In genomic region chr2:188852752-188853151, GRCh38 we compare ENCODE assay signal across 18 cellular contexts.
DNase-seq lines count a peak whose midpoint lies in the region; TF ChIP-seq lines count a peak whose summit lies in the region.
"Had no signal": no experiment of that assay in that cellular context is flagged by ENCODE, and none has a peak within 500 bp of the region (broad histone marks: within the 10 kb centered on the region; RNA-seq: fewer than 3 reads in every experiment).

No MANE protein-coding gene starts in this region.

- no peak overlapping the region for H3K4me3 Mint-ChIP-seq in chondrocyte (ENCODE audit: unreplicated experiment)
- H3K4me3 Mint-ChIP-seq: B cell, T-cell had no signal

- CTCF ChIA-PET in RWPE1 (lab: Yijun Ruan, JAX), result no interaction called here

- TF ChIP-seq CTCF in AG09309 (IDR thresholded peaks at IDR 0.05; ENCODE audit: control insufficient read depth, insufficient read depth, low read depth, low read length, missing control alignments) (no peak), cardiac fibroblast (IDR thresholded peaks at IDR 0.05; ENCODE audit: low read depth, low read length) (no peak), chondrocyte (IDR thresholded peaks at IDR 0.05) (no peak), RWPE1 (conservative IDR thresholded peaks at IDR 0.05; ENCODE audit: low read depth) (no peak)

- H3K36me3 Mint-ChIP-seq in chondrocyte (ENCODE audit: low read depth), result no peaks in the 10 kb centered on the region
- H3K36me3 Mint-ChIP-seq: T-cell had no signal

- no peaks in the 10 kb centered on the region for H3K27me3 Mint-ChIP-seq in chondrocyte (ENCODE audit: low read depth)
- H3K27me3 Mint-ChIP-seq: B cell, T-cell had no signal

- DNase-seq in AG09309 (ENCODE audit: low read depth), result peak; percentile 25
- DNase-seq in HCEC 1CT, result peak; percentile 64
- peak; percentile 59 to 65 for DNase-seq in cardiac fibroblast (ENCODE audit: low read depth in 2 of 2)
- DNase-seq in kidney tubule cell (ENCODE audit: low spot score), result peak; percentile 11
- DNase-seq in cerebellum (ENCODE audit: low spot score), result no peak
- no peak for DNase-seq in chondrocyte (ENCODE audit: low spot score)
- DNase-seq in RWPE1 (ENCODE audit: low spot score), result no peak
- no peak for DNase-seq in mucosa of gallbladder (ENCODE audit: low spot score)
- DNase-seq: adrenal gland, islet precursor cell, MM.1S, NCI-H2081 treated with DMSO at 0.1 percent for 48 hours, NCI-H82, Peyer's patch, T-cell had no signal

- H3K4me1 Mint-ChIP-seq in chondrocyte (ENCODE audit: low read depth), result peaks cover 24% of the 10 kb centered on the region
- H3K4me1 Mint-ChIP-seq: B cell, T-cell had no signal

- H3K27ac ChIP-seq in RWPE1, result no peak overlapping the region
- H3K27ac ChIP-seq: adrenal gland, Peyer's patch, VCaP had no signal

- H3K4me3 ChIP-seq in AG09309 (ENCODE audit: control insufficient read depth, low read depth, low read length) (no peak overlapping the region), cardiac fibroblast (replicated peaks in 1 of 2; ENCODE audit: low read depth in 2 of 2, low read length in 2 of 2) (no peak overlapping the region)
- H3K4me3 ChIP-seq: adrenal gland, Peyer's patch had no signal

- H3K27ac Mint-ChIP-seq in chondrocyte (ENCODE audit: unreplicated experiment), result no peak overlapping the region
- H3K27ac Mint-ChIP-seq: activated T-helper 2 cell treated with anti-CD3 and anti-CD28 coated beads, Interferon-gamma antibody, Interleukin-2, Interleukin-4, amounts not matched to agents 10 μg/mL and 5 μg/mL and 100 μg/mL, durations not matched to agents 14 hours and 24 hours and 36 hours; B cell; T-cell had no signal

- H3K9me3 Mint-ChIP-seq in chondrocyte (ENCODE audit: low read depth), result no peaks in the 10 kb centered on the region
- H3K9me3 Mint-ChIP-seq: activated T-helper 2 cell treated with anti-CD3 and anti-CD28 coated beads, Interferon-gamma antibody, Interleukin-2, Interleukin-4, amounts not matched to agents 10 μg/mL and 5 μg/mL and 100 μg/mL, durations not matched to agents 14 hours and 24 hours and 36 hours had no signal

- POLR2A ChIA-PET in RWPE1 (lab: Yijun Ruan, JAX; ENCODE audit: low non-redundant PET), result no interaction called here

Comparison
In these comparisons a context has a peak if more than half of its experiments do, and no peak if none do; other contexts are left out.
1. DNase-seq: peak in AG09309 (single experiment), HCEC 1CT (single experiment), cardiac fibroblast (2 of 2) and kidney tubule cell (single experiment); none in cerebellum (single experiment), chondrocyte (single experiment), RWPE1 (single experiment) and mucosa of gallbladder (single experiment).